In the genomic region with DNA sequence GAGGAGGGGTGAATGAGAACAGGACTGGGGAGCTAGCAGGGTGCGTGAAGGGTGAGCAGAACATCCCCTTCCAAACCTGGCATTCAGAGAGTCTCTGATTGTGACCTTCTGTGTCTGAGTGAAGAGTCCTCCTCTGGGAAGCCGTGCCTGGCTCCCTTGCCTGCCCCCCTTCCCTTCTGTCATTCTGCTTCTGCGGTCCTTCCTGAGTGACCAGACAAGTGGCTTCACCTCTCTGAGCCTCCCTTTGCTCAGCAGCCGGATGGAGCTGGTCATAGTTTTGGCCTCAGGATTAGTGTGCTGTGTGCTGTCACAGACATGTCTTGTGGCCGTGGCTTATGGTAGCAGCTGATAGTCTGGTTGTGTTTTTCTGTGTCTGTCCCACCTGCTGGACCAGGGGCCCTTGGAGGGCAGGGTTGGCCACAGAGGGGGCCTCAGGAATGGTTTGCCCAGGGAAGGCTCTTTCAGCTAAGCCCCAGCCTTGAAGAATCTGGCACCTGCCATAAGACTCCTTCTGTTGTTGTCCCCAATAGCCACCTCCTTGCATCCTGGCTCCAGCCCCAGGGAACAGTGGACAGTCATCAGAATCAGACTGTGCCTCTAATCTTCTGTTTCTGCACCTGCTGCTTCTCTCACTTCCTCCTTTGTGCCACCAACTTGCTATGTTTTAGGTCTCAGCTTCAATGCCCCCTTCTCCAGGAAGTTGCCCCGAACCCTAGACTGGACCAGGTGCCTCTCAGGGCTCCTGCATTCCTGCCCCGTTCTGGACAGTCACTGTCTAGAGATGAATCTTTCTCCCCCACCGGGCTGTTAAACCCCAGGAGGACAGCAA, we compare ENCODE assay signal across 15 cellular contexts. TPM values are rescaled to one million over a fixed set of nuclear protein-coding genes. Genes with fewer than 3 reads are reported as not detected.
DNase-seq lines count a peak whose midpoint lies in the region; ATAC-seq and TF ChIP-seq lines count a peak whose summit lies in the region.
"Had no signal": no experiment of that assay in that cellular context is flagged by ENCODE, and none has a peak within 500 bp of the region (broad histone marks: within the 10 kb centered on the region; RNA-seq: fewer than 3 reads in every experiment).

No MANE protein-coding gene starts in this region.

- H3K79me2 ChIP-seq in Karpas-422 (ENCODE audit: low read length) = peaks cover 67% of the 10 kb centered on the region

- H3K27ac ChIP-seq in Karpas-422 (ENCODE audit: low read length) = peak overlapping the region; percentile 73
- no peak overlapping the region for H3K27ac ChIP-seq in neuronal stem cell (replicated peaks; ENCODE audit: low read length)
- H3K27ac ChIP-seq: epithelial cell of prostate, pancreas had no signal

- DNase-seq in GM12865 (ENCODE audit: low read depth) (peak; percentile 38), Karpas-422 (peak; percentile 69), neuronal stem cell (ENCODE audit: low spot score) (no peak), NCI-H1694 (lab: John Stamatoyannopoulos, UW) (no peak), NCI-H2196 (lab: John Stamatoyannopoulos, UW; ENCODE audit: unreplicated experiment) (no peak)
- DNase-seq: HCEC 1CT, NCI-H1092 treated with DMSO at 0.1 percent for 48 hours, NCI-H226, pancreas had no signal

- H3K79me1 ChIP-seq in neuronal stem cell (ENCODE audit: low read depth, low read length) = peaks cover 12% of the 10 kb centered on the region

- peak overlapping the region; percentile 55 for H2BK5ac ChIP-seq in neuronal stem cell (ENCODE audit: low read length)

- H3K23ac ChIP-seq in neuronal stem cell (ENCODE audit: low read depth, low read length, poor library complexity) = no peak overlapping the region

- ATAC-seq in HG03139 (IDR thresholded peaks at IDR 0.05; ENCODE audit: unreplicated experiment) = no peak
- ATAC-seq: activated CD4-positive, CD25-positive, alpha-beta regulatory T cell treated with anti-CD3 and anti-CD28 coated beads, Interleukin-2, amount 50 U/mL, for 24 hours; pancreas had no signal

- H3K4me1 ChIP-seq in Karpas-422 (ENCODE audit: low read length) (peaks cover 53% of the 10 kb centered on the region), neuronal stem cell (ENCODE audit: control insufficient read depth in 2 of 2, insufficient read depth in 1 of 2, low read depth in 1 of 2, low read length in 2 of 2) (peaks cover 3 to 6% of the 10 kb centered on the region in 2 donors)

- no peak overlapping the region for H3K4me3 Mint-ChIP-seq in activated naive CD8-positive, alpha-beta T cell
- H3K4me3 Mint-ChIP-seq: CD14-positive monocyte, mesothelial cell of epicardium had no signal

- H3K27me3 ChIP-seq in Karpas-422 (ENCODE audit: low read length) (no peaks in the 10 kb centered on the region), neuronal stem cell (ENCODE audit: control insufficient read depth in 3 of 3, insufficient read depth in 3 of 3, low read depth in 1 of 3, low read length in 3 of 3) (no peaks in the 10 kb centered on the region)
- H3K27me3 ChIP-seq: pancreas had no signal

- H2BK15ac ChIP-seq in neuronal stem cell (ENCODE audit: low read length) = no peak overlapping the region

- H2AFZ ChIP-seq in Karpas-422 (ENCODE audit: low read length) (no peak overlapping the region), neuronal stem cell (ENCODE audit: low read length) (no peak overlapping the region)

- H3K18ac ChIP-seq in neuronal stem cell (ENCODE audit: low read length) = no peak overlapping the region

- H2BK12ac ChIP-seq in neuronal stem cell (ENCODE audit: low read length) = no peak overlapping the region

- H3K4me2 ChIP-seq in Karpas-422 (ENCODE audit: low read depth, low read length, poor library complexity, severe bottlenecking) = peak overlapping the region; percentile 42
- H3K4me2 ChIP-seq in neuronal stem cell (ENCODE audit: insufficient read depth, low read length, poor library complexity, severe bottlenecking) = no peak overlapping the region

- no peak overlapping the region for H4K8ac ChIP-seq in neuronal stem cell (ENCODE audit: low read depth, low read length)

- no peak overlapping the region for H3K14ac ChIP-seq in neuronal stem cell (ENCODE audit: low read length)

- no peaks in the 10 kb centered on the region for H3K36me3 Mint-ChIP-seq in activated naive CD8-positive, alpha-beta T cell

- H2AK5ac ChIP-seq in neuronal stem cell (ENCODE audit: low read depth, low read length) = no peak overlapping the region

- peaks cover 37% of the 10 kb centered on the region for H4K20me1 ChIP-seq in Karpas-422 (ENCODE audit: insufficient read depth, low read depth, low read length)

- H2BK120ac ChIP-seq in neuronal stem cell (ENCODE audit: low read depth, low read length) = no peak overlapping the region

- no peak overlapping the region for H3K4ac ChIP-seq in neuronal stem cell (ENCODE audit: low read length)

- H3K4me3 ChIP-seq in GM12865 (ENCODE audit: low read depth, low read length) = no peak overlapping the region
- H3K4me3 ChIP-seq in Karpas-422 (ENCODE audit: low read length) = no peak overlapping the region; the same call in 1 of the 2 replicates
- no peak overlapping the region for H3K4me3 ChIP-seq in neuronal stem cell (ENCODE audit: low read length in 2 of 2)
- H3K4me3 ChIP-seq: pancreas had no signal

- peaks cover 40% of the 10 kb centered on the region for H3K4me1 Mint-ChIP-seq in activated naive CD8-positive, alpha-beta T cell (ENCODE audit: low read depth)

- H3K9me3 Mint-ChIP-seq in activated naive CD8-positive, alpha-beta T cell (ENCODE audit: low read depth) = no peaks in the 10 kb centered on the region
- H3K9me3 Mint-ChIP-seq: CD14-positive monocyte, mesothelial cell of epicardium had no signal

- no peak overlapping the region for H4K91ac ChIP-seq in neuronal stem cell (ENCODE audit: low read depth, low read length, poor library complexity)

- H3K27me3 Mint-ChIP-seq in activated naive CD8-positive, alpha-beta T cell = no peaks in the 10 kb centered on the region

- H3K9me3 ChIP-seq in Karpas-422 (ENCODE audit: low read length) (no peaks in the 10 kb centered on the region), neuronal stem cell (replicated peaks in 1 of 2; ENCODE audit: control insufficient read depth in 2 of 2, insufficient read depth in 1 of 2, low read depth in 1 of 2, low read length in 2 of 2) (no peaks in the 10 kb centered on the region)
- H3K9me3 ChIP-seq: pancreas had no signal

- H3K36me3 ChIP-seq in Karpas-422 (ENCODE audit: insufficient read depth, low read length) (peaks cover 17% of the 10 kb centered on the region; the same call in 1 of the 2 replicates), neuronal stem cell (replicated peaks in 1 of 2; ENCODE audit: control insufficient read depth in 2 of 2, insufficient read depth in 2 of 2, low read length in 2 of 2) (peaks cover 16 to 47% of the 10 kb centered on the region in 2 donors)

- peak overlapping the region; percentile 79 for H3K27ac Mint-ChIP-seq in activated naive CD8-positive, alpha-beta T cell
- H3K27ac Mint-ChIP-seq: mesothelial cell of epicardium had no signal

- H3K9ac ChIP-seq in Karpas-422 (ENCODE audit: low read length) (peak overlapping the region; percentile 30), neuronal stem cell (ENCODE audit: low read depth, low read length, poor library complexity) (no peak overlapping the region)

- TF ChIP-seq CTCF in GM12865 (IDR thresholded peaks at IDR 0.05; ENCODE audit: insufficient read depth, low read depth, low read length, missing control alignments) = no peak

- no CpG with 5 or more reads among the region's 8 CpGs for WGBS in neuronal stem cell (ENCODE audit: extremely low coverage in 2 of 2, insufficient read length in 2 of 2, insufficient replicate concordance in 1 of 2), 2 donors

- H3K9me2 ChIP-seq in Karpas-422 (replicated peaks; ENCODE audit: insufficient read depth, low read length) = no peaks in the 10 kb centered on the region

RNA-seq across cellular contexts. Expression of a gene that starts 5.9 kb away (rescaled TPM):
- total RNA-seq in Karpas-422 (2014; rRNA removed; shearing (Covaris generic); ENCODE audit: low replicate concordance) = 19.7 and 39.2 TPM in 2 replicates
- 44.5 TPM for polyA plus RNA-seq in neuronal stem cell (2013, experiment 1 of 2)
- polyA plus RNA-seq in neuronal stem cell (2013, experiment 2 of 2) = 42.3 TPM

RNA-seq across cellular contexts. Expression of a gene that starts 15.3 kb away (rescaled TPM):
- not detected in 2 replicates for total RNA-seq in Karpas-422 (2014; rRNA removed; shearing (Covaris generic); ENCODE audit: low replicate concordance)
- polyA plus RNA-seq in neuronal stem cell (2013, experiment 1 of 2) = 0.08 TPM
- 0.08 TPM for polyA plus RNA-seq in neuronal stem cell (2013, experiment 2 of 2)
- total RNA-seq: mesothelial cell of epicardium had no signal
- polyA plus RNA-seq: CD14-positive monocyte had no signal

RNA-seq across cellular contexts. Expression of a gene that starts 19.1 kb away (rescaled TPM):
- total RNA-seq in Karpas-422 (2014; rRNA removed; shearing (Covaris generic); ENCODE audit: low replicate concordance) = not detected in 2 replicates
- polyA plus RNA-seq in neuronal stem cell (2013, experiment 1 of 2) = not detected
- not detected for polyA plus RNA-seq in neuronal stem cell (2013, experiment 2 of 2)
- total RNA-seq: mesothelial cell of epicardium had no signal
- polyA plus RNA-seq: CD14-positive monocyte, pancreas had no signal

RNA-seq across cellular contexts. Expression of a gene that starts 40.1 kb away (rescaled TPM):
- 0.63 and 1.3 TPM in 2 replicates for total RNA-seq in Karpas-422 (2014; rRNA removed; shearing (Covaris generic); ENCODE audit: low replicate concordance)
- 7.2 TPM for polyA plus RNA-seq in neuronal stem cell (2013, experiment 1 of 2)
- 7.2 TPM for polyA plus RNA-seq in neuronal stem cell (2013, experiment 2 of 2)

RNA-seq across cellular contexts. Expression of a gene that starts 46.7 kb away (rescaled TPM):
- total RNA-seq in Karpas-422 (2014; rRNA removed; shearing (Covaris generic); ENCODE audit: low replicate concordance) = not detected in 2 replicates
- polyA plus RNA-seq in neuronal stem cell (2013, experiment 1 of 2) = 128 TPM
- polyA plus RNA-seq in neuronal stem cell (2013, experiment 2 of 2) = 116 TPM
- polyA plus RNA-seq: CD14-positive monocyte had no signal

Comparison
In these comparisons a context has a peak if more than half of its experiments do, and no peak if none do; other contexts are left out.
1. DNase-seq: peak in GM12865 (single experiment) and Karpas-422 (single experiment); none in neuronal stem cell (single experiment), NCI-H1694 (single experiment) and NCI-H2196 (single experiment).